8 cellular contexts compared by ENCODE assay signal in genomic region chr19:7191946-7192691, GRCh38.
DNase-seq lines count a peak whose midpoint lies in the region; ATAC-seq lines count a peak whose summit lies in the region.

No MANE protein-coding gene starts in this region.

- ATAC-seq in GM21381 (IDR thresholded peaks at IDR 0.05; ENCODE audit: unreplicated experiment), result no peak

- peak; percentile 35 for DNase-seq in GF-D8 (lab: John Stamatoyannopoulos, UW)
- DNase-seq in NAMALWA (ENCODE audit: low spot score), result peak; percentile 66
- DNase-seq in activated T-cell treated with anti-CD3 and anti-CD28 coated beads for 4 hours, result peak; percentile 21
- peak; percentile 21 for DNase-seq in renal cortical epithelial cell (ENCODE audit: low read depth)
- DNase-seq in RKO (ENCODE audit: low spot score), result no peak
- no peak for DNase-seq in C1 segment of cervical spinal cord (lab: John Stamatoyannopoulos, UW)
- no peak for DNase-seq in NCI-H1092 treated with DMSO at 0.1 percent for 48 hours (lab: John Stamatoyannopoulos, UW)

Comparison
In these comparisons a context has a peak if more than half of its experiments do, and no peak if none do; other contexts are left out.
1. DNase-seq: peak in GF-D8 (single experiment), NAMALWA (single experiment), activated T-cell treated with anti-CD3 and anti-CD28 coated beads for 4 hours (single experiment) and renal cortical epithelial cell (single experiment); none in RKO (single experiment), C1 segment of cervical spinal cord (0 of 14) and NCI-H1092 treated with DMSO at 0.1 percent for 48 hours (single experiment).